30 cellular contexts compared by ENCODE assay signal in the genomic region with DNA sequence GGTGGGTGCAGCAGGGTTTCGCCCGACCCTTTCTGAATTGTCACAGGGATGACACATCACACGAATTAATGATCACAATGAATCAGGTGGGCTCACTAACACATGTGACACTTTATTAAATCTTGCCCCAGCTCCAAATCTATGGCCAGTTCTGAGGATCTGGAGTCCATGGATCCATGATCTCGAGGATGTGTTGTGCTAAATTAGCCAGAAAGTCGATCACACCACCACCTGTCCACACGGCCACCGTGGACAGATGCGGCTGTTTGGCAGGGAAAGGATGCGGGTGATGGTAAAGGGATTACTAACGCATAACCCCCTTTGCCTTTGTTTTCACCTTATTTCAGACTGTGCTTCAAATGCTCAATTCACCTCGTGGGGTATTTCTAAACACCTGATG.
"Had no signal": no experiment of that assay in that cellular context is flagged by ENCODE, and none has a peak within 500 bp of the region (broad histone marks: within the 10 kb centered on the region; RNA-seq: fewer than 3 reads in every experiment).

No MANE protein-coding gene starts in this region.

- H3K9me3 ChIP-seq: adrenal gland, body of pancreas, breast epithelium, SJCRH30 had no signal

- ATAC-seq: activated CD4-positive, alpha-beta T cell treated with anti-CD3 and anti-CD28 coated beads for 36 hours; activated CD4-positive, CD25-positive, alpha-beta regulatory T cell treated with anti-CD3 and anti-CD28 coated beads, Interleukin-2, amount 50 U/mL, for 24 hours; activated naive CD4-positive, alpha-beta T cell treated with anti-CD3 and anti-CD28 coated beads, Interleukin-2, amount 50 U/mL, for 72 hours; activated T-cell treated with anti-CD3 and anti-CD28 coated beads, Interleukin-2, amount 50 U/mL, for 4 hours; body of pancreas; Panc1; WTC11 had no signal

- H3K4me3 ChIP-seq: adrenal gland, body of pancreas, breast epithelium, SJCRH30, SK-N-MC had no signal

- H3K27ac ChIP-seq: adrenal gland, body of pancreas, breast epithelium, KMS-11, SJCRH30, SK-N-MC had no signal

- H3K27me3 ChIP-seq: adrenal gland, body of pancreas, breast epithelium had no signal

- H3K36me3 ChIP-seq: adrenal gland, breast epithelium, SJCRH30 had no signal

- H3K4me1 ChIP-seq: adrenal gland, body of pancreas, breast epithelium, SJCRH30 had no signal

- DNase-seq: activated CD4-positive, alpha-beta T cell treated with anti-CD3 and anti-CD28 coated beads for 36 hours; activated CD4-positive, alpha-beta T cell treated with anti-CD3 and anti-CD28 coated beads, Interleukin-2, amount 10 ng/mL, durations not matched to agents 7 days and 5 days; activated CD4-positive, alpha-beta T cell treated with anti-CD3 and anti-CD28 coated beads, Interleukin-2, amount 50 U/mL, for 48 hours; activated gamma-delta T cell treated with Interleukin-2 at 50 U/mL for 16 hours; activated naive CD4-positive, alpha-beta T cell treated with anti-CD3 and anti-CD28 coated beads for 36 hours; activated T-cell treated with anti-CD3 and anti-CD28 coated beads for 4 hours; activated T-cell treated with anti-CD3 and anti-CD28 coated beads, Interleukin-2, amount 50 U/mL, for 4 hours; adrenal gland; body of pancreas; MM.1S; MV-4-11; NCI-H1092; NCI-H1436 treated with DMSO at 0.1 percent for 48 hours; NCI-H1694 treated with DMSO at 0.1 percent for 48 hours; NCI-H2029 treated with DMSO at 0.1 percent for 48 hours; NCI-H2171 treated with DMSO at 0.1 percent for 48 hours; NCI-H2227 treated with DMSO at 0.1 percent for 48 hours; NCI-H446; NCI-H510A treated with DMSO at 0.1 percent for 48 hours; NCI-H526 treated with DMSO at 0.1 percent for 48 hours; NCI-H774; SJCRH30; T1000 had no signal
